ENCODE assay signal across 8 cellular contexts in the genomic region with DNA sequence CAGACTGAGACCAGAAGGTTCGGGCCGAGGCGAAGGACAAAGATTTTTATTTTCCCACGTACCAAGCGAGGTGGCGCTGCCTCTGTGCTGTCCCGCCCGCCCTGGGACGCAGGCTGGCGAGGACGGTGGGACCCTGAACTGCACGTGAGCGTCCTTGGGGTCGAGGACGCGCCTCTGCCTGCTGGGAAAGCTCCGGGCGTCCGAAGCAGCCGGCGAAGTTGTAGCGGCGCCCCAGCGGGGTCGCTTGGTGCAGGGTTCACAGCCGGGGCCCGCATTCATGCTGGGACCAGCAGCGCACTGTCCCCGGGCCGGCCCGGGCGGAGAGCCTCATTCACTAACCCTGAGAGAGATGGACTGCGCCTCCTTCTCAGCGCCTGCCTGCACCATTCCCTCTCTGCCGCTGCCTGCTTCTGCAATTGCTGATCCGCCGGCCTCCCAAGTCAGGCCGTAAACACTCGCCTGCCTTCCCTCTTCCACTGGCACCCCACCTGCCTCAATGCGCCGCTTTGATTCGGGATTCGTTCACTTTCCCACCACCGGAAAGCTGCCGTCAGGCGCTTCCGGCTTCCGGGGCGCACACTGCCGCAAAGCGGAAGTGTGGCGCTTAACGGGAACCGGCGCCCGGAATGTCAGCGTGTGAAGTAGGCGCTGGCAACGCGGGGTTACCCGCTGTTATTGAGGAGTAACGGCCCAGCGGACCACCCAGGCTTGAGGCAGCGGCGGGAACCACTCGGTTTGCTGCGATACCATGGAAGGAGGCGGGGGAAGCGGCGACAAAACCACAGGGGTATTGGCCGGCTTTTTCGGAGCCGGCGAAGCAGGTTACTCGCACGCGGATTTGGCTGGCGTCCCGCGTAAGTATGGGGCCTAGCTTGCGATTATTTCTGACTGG. TPM values are rescaled to one million over a fixed set of nuclear protein-coding genes. Genes with fewer than 3 reads are reported as not detected.
DNase-seq lines count a peak whose midpoint lies in the region; ATAC-seq lines count a peak whose summit lies in the region.
"Not testable (repeated sequence)": the region's sequence is repeated elsewhere in the genome, so short reads cannot be mapped to it uniquely, and the experiment has no call there.

A gene (minus strand): TSS at position 581 of the 892 bp plus-strand sequence. CDS start 302 bp downstream, at position 279.
A gene with protein sequence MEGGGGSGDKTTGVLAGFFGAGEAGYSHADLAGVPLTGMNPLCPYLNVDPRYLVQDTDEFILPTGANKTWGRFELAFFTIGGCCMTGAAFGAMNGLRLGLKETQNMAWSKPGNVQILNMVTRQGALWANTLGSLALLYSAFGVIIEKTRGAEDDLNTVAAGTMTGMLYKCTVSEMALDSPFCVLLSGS (plus strand): TSS at position 607 of the 892 bp plus-strand sequence. CDS start 142 bp downstream, at position 749.

- peaks cover 10% of the 10 kb centered on the region for H3K4me1 ChIP-seq in CD8-positive, alpha-beta memory T cell (ENCODE audit: insufficient read depth, low read length)

- peak within 1 kb of the TSS; percentile 69 for H3K27ac ChIP-seq in CD8-positive, alpha-beta memory T cell (ENCODE audit: low read depth, low read length)

- H3K4me1 Mint-ChIP-seq in CD8-positive, alpha-beta memory T cell: peaks cover 35 to 58% (median 39%) of the 10 kb centered on the region in 3 donors

- ATAC-seq in GM19468 (IDR thresholded peaks at IDR 0.05; ENCODE audit: extremely low read depth, unreplicated experiment): peak; percentile 66

- H3K9me3 Mint-ChIP-seq in CD8-positive, alpha-beta memory T cell: not testable (repeated sequence)

- peak within 1 kb of the TSS; percentile 88 to 98 (median 96) for H3K27ac Mint-ChIP-seq in CD8-positive, alpha-beta memory T cell

- peaks cover 0 to 21% (median 0%) of the 10 kb centered on the region in 3 donors for H3K36me3 Mint-ChIP-seq in CD8-positive, alpha-beta memory T cell

- DNase-seq in CD8-positive, alpha-beta memory T cell: peak; percentile 72 to 87 (median 84)
- DNase-seq in HPDE6-E6E7 (ENCODE audit: extremely low spot score) (peak; percentile 4), NOMO-1 (lab: John Stamatoyannopoulos, UW; ENCODE audit: unreplicated experiment in 2 of 2) (peak; percentile 36 to 67), lung microvascular endothelial cell (ENCODE audit: low read depth in 2 of 2) (peak; percentile 77 to 86)
- peak; percentile 72 for DNase-seq in effector CD8-positive, alpha-beta T cell (lab: John Stamatoyannopoulos, UW)
- DNase-seq in stimulated activated CD4-positive, alpha-beta T cell treated with anti-CD3 and anti-CD28 coated beads, TNF-alpha, amount 100 ng/mL, for 1 hour (ENCODE audit: low read depth in 3 of 3, low spot score in 1 of 3): peak; percentile 48 to 62 (median 52)

- H3K27me3 Mint-ChIP-seq in CD8-positive, alpha-beta memory T cell: not testable (repeated sequence)

- CTCF ChIA-PET in CD8-positive, alpha-beta memory T cell (lab: Charles Lee); activated CD8-positive, alpha-beta memory T cell treated with anti-CD3 and anti-CD28 coated beads for 36 hours (lab: Charles Lee): not testable (repeated sequence)

- peak within 1 kb of the TSS; percentile 93 for H3K4me3 ChIP-seq in CD8-positive, alpha-beta memory T cell (ENCODE audit: low read length)

- POLR2A ChIA-PET in CD8-positive, alpha-beta memory T cell (lab: Charles Lee): interaction anchor here (0.5 kb wide), 1 partner anchor 15 kb away, joined by 4 read pairs; no protein-coding TSS in a partner anchor
- POLR2A ChIA-PET in activated CD8-positive, alpha-beta memory T cell treated with anti-CD3 and anti-CD28 coated beads for 36 hours (lab: Charles Lee): not testable (repeated sequence)

- H3K36me3 ChIP-seq in CD8-positive, alpha-beta memory T cell (ENCODE audit: insufficient read depth, low read length): not testable (repeated sequence)

- H3K9me3 ChIP-seq in CD8-positive, alpha-beta memory T cell (ENCODE audit: low read length): not testable (repeated sequence)

- peak within 1 kb of the TSS; percentile 97 to 100 (median 100) for H3K4me3 Mint-ChIP-seq in CD8-positive, alpha-beta memory T cell

- not testable (repeated sequence) for H3K27me3 ChIP-seq in CD8-positive, alpha-beta memory T cell (ENCODE audit: insufficient read depth, low read length, poor library complexity, severe bottlenecking)

RNA-seq across cellular contexts. Expression of the first gene that starts in this region (rescaled TPM):
- total RNA-seq in CD8-positive, alpha-beta memory T cell: 10 to 100 TPM; 35.2 to 37.7 TPM
- polyA plus RNA-seq in CD8-positive, alpha-beta memory T cell: 17.3 TPM
- 10 to 100 TPM; 33.1 to 36.5 TPM for total RNA-seq in activated CD8-positive, alpha-beta memory T cell treated with anti-CD3 and anti-CD28 coated beads for 36 hours
- total RNA-seq in lung microvascular endothelial cell: 17.0 and 20.6 TPM in 2 replicates

RNA-seq across cellular contexts. Expression of the second gene that starts in this region (rescaled TPM):
- 10 to 100 TPM; 17.5 to 18.6 TPM for total RNA-seq in CD8-positive, alpha-beta memory T cell
- polyA plus RNA-seq in CD8-positive, alpha-beta memory T cell: 15.6 TPM
- total RNA-seq in activated CD8-positive, alpha-beta memory T cell treated with anti-CD3 and anti-CD28 coated beads for 36 hours: 10 to 100 TPM; 20.0 to 20.7 TPM
- total RNA-seq in lung microvascular endothelial cell: 8.3 and 11.7 TPM in 2 replicates

Comparison
In these comparisons a context has a peak if more than half of its experiments do, and no peak if none do; other contexts are left out.
1. Peak in every context shown above with its lines: DNase-seq, ATAC-seq, H3K4me3 ChIP-seq and H3K27ac ChIP-seq.
2. DNase-seq: peak in every context shown above with its lines; median percentile 84 in CD8-positive, alpha-beta memory T cell; 82 in lung microvascular endothelial cell; 72 in effector CD8-positive, alpha-beta T cell; 52 in stimulated activated CD4-positive, alpha-beta T cell treated with anti-CD3 and anti-CD28 coated beads, TNF-alpha, amount 100 ng/mL, for 1 hour; 52 in NOMO-1; 4 in HPDE6-E6E7.